22 cellular contexts compared by ENCODE assay signal in the genomic region with DNA sequence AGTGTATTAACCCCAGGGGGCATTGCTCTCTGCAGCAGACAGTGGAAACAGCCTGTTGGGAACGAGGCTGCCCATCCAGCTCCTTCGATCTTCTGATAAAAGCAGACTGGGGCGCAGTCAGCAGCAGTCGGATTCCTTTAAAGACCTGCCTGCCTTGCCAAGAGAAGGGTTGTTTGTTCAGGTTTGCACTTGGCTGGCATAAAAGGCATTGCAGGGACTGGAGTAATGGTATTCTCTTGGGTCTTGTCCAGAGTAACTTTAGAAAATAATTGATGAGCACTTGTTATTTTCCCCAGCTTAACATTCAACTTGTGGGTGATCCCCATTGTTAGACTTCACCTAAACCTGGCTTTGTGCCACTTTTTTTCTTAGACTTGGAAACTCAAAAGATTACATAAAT.
"Had no signal": no experiment of that assay in that cellular context is flagged by ENCODE, and none has a peak within 500 bp of the region (broad histone marks: within the 10 kb centered on the region; RNA-seq: fewer than 3 reads in every experiment).

No MANE protein-coding gene starts in this region.

- FAIRE-seq: bronchial epithelial cell had no signal

- H3K27ac ChIP-seq: ascending aorta, esophagus muscularis mucosa, right atrium auricular region, skin epidermis, suprapubic skin, vagina had no signal

- H3K9me3 Mint-ChIP-seq: nephron progenitor cell had no signal

- H3K36me3 Mint-ChIP-seq: activated naive CD4-positive, alpha-beta T cell treated with anti-CD3 and anti-CD28 coated beads, Interleukin-2, amount 50 U/mL, for 24 hours; mesothelial cell of epicardium; WTC11 had no signal

- DNase-seq: activated CD4-positive, alpha-beta T cell treated with anti-CD3 and anti-CD28 coated beads for 36 hours; activated CD4-positive, alpha-beta T cell treated with anti-CD3 and anti-CD28 coated beads, Interleukin-2, amount 50 U/mL, for 48 hours; activated gamma-delta T cell; cerebellar nuclear complex; effector CD4-positive, alpha-beta T cell; nephron progenitor cell; occipital lobe; stimulated activated CD4-positive, alpha-beta T cell treated with anti-CD3 and anti-CD28 coated beads, Interleukin-15, amount 100 ng/mL, for 24 hours; stimulated activated CD4-positive, alpha-beta T cell treated with anti-CD3 and anti-CD28 coated beads, Interleukin-2, amount 100 ng/mL, for 48 hours; stimulated activated naive CD8-positive, alpha-beta T cell treated with anti-CD3 and anti-CD28 coated beads, Interleukin-15, amount 100 ng/mL, for 72 hours; trophoblast cell had no signal

- H3K4me3 Mint-ChIP-seq: activated CD4-positive, alpha-beta T cell treated with anti-CD3 and anti-CD28 coated beads for 36 hours; activated naive CD4-positive, alpha-beta T cell treated with anti-CD3 and anti-CD28 coated beads, Interleukin-2, amount 50 U/mL, for 24 hours; mesothelial cell of epicardium; nephron progenitor cell; stimulated activated naive CD8-positive, alpha-beta T cell treated with anti-CD3 and anti-CD28 coated beads, Interleukin-15, amount 100 ng/mL, for 72 hours; WTC11 had no signal

- ATAC-seq: activated CD4-positive, alpha-beta T cell treated with anti-CD3 and anti-CD28 coated beads for 36 hours; stimulated activated naive CD8-positive, alpha-beta T cell treated with anti-CD3 and anti-CD28 coated beads, Interleukin-15, amount 100 ng/mL, for 72 hours; WTC11 had no signal

- H3K4me1 ChIP-seq: ascending aorta, esophagus muscularis mucosa, right atrium auricular region, vagina had no signal

- H3K27me3 ChIP-seq: ascending aorta, esophagus muscularis mucosa, right atrium auricular region, vagina had no signal

- H3K4me3 ChIP-seq: ascending aorta, esophagus muscularis mucosa, lung, right atrium auricular region, skin epidermis, suprapubic skin, vagina had no signal

- H3K27ac Mint-ChIP-seq: activated CD4-positive, alpha-beta T cell treated with anti-CD3 and anti-CD28 coated beads for 36 hours; activated naive CD4-positive, alpha-beta T cell treated with anti-CD3 and anti-CD28 coated beads, Interleukin-2, amount 50 U/mL, for 24 hours; mesothelial cell of epicardium; nephron progenitor cell; stimulated activated naive CD8-positive, alpha-beta T cell treated with anti-CD3 and anti-CD28 coated beads, Interleukin-15, amount 100 ng/mL, for 72 hours; WTC11 had no signal

- H3K27me3 Mint-ChIP-seq: activated naive CD4-positive, alpha-beta T cell treated with anti-CD3 and anti-CD28 coated beads, Interleukin-2, amount 50 U/mL, for 24 hours; stimulated activated naive CD8-positive, alpha-beta T cell treated with anti-CD3 and anti-CD28 coated beads, Interleukin-15, amount 100 ng/mL, for 72 hours had no signal

- H3K9me3 ChIP-seq: ascending aorta, esophagus muscularis mucosa, right atrium auricular region, suprapubic skin, vagina had no signal

- H3K4me1 Mint-ChIP-seq: activated CD4-positive, alpha-beta T cell treated with anti-CD3 and anti-CD28 coated beads for 36 hours; activated naive CD4-positive, alpha-beta T cell treated with anti-CD3 and anti-CD28 coated beads, Interleukin-2, amount 50 U/mL, for 24 hours; stimulated activated naive CD8-positive, alpha-beta T cell treated with anti-CD3 and anti-CD28 coated beads, Interleukin-15, amount 100 ng/mL, for 72 hours; WTC11 had no signal

- H3K36me3 ChIP-seq: ascending aorta, esophagus muscularis mucosa, right atrium auricular region, suprapubic skin, vagina had no signal
